In genomic region chr10:80236457-80236856, GRCh38 we compare ENCODE assay signal across 5 cellular contexts. TPM values are rescaled to one million over a fixed set of nuclear protein-coding genes. Genes with fewer than 3 reads are reported as not detected.
"Had no signal": no experiment of that assay in that cellular context is flagged by ENCODE, and none has a peak within 500 bp of the region (broad histone marks: within the 10 kb centered on the region; RNA-seq: fewer than 3 reads in every experiment).

No MANE protein-coding gene starts in this region.

RNA-seq across cellular contexts. Expression of gene MAT1A, which starts 53.0 kb away (rescaled TPM):
- total RNA-seq: dermis blood vessel endothelial cell, glomerular endothelial cell, left ventricle myocardium superior, lung microvascular endothelial cell had no signal
- polyA plus RNA-seq: heart right ventricle had no signal
